21 cellular contexts compared by ENCODE assay signal in the genomic region with DNA sequence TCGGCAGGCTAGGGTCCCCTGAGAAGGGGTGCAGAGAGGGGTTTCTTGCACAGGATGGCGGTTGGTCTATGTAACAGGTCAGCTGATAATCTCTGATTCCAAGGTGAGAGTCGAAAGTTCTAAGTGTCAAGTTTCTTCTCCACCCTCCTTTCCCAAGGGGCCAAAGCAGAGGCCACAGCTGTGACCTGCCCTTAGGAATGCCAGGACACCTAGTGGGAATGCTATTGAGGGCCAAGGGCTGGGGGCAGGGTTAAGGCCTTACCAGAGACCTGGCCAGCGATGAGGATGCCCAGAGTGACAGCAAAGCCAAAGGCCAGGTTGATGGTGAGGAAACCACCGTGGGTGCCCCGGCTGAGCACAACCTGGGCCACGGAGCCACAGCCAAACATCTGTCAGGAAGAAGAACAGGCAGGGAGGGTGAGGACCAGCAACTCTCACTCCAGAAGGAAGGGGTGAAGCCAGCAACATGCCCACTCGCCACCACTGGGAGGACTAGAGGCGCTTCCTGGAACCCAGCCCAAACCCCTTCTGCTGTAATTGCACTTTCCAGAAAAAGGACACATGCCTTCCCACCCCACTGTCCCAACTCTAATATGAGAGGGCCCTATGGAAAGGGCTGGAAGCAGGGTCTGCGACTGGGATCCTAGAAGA. TPM values are rescaled to one million over a fixed set of nuclear protein-coding genes. Genes with fewer than 3 reads are reported as not detected.
DNase-seq lines count a peak whose midpoint lies in the region; ATAC-seq, FAIRE-seq and TF ChIP-seq lines count a peak whose summit lies in the region.
"Had no signal": no experiment of that assay in that cellular context is flagged by ENCODE, and none has a peak within 500 bp of the region (broad histone marks: within the 10 kb centered on the region; RNA-seq: fewer than 3 reads in every experiment).

No MANE protein-coding gene starts in this region.

- peaks cover 45% of the 10 kb centered on the region for H3K36me3 ChIP-seq in CD4-positive, CD25-positive, alpha-beta regulatory T cell (ENCODE audit: control insufficient read depth, insufficient read depth, low read length)
- no peaks in the 10 kb centered on the region for H3K36me3 ChIP-seq in GM12878 (ENCODE audit: control insufficient read depth in 2 of 2, insufficient read depth in 2 of 2, low read length in 1 of 2)
- H3K36me3 ChIP-seq in neuronal stem cell (replicated peaks in 1 of 2; ENCODE audit: control insufficient read depth in 2 of 2, insufficient read depth in 2 of 2, low read length in 2 of 2): no peaks in the 10 kb centered on the region
- H3K36me3 ChIP-seq: BLaER1, left ventricle myocardium inferior, sigmoid colon had no signal

- no peaks in the 10 kb centered on the region for H3K27me3 Mint-ChIP-seq in CD4-positive, CD25-positive, alpha-beta regulatory T cell

- no peak overlapping the region for H4K8ac ChIP-seq in neuronal stem cell (ENCODE audit: low read depth, low read length)

- POLR2A ChIA-PET in GM12878 (lab: Charles Lee): interaction anchor here (0.7 kb wide), 1 partner anchor 135 kb away, joined by 3 read pairs; no protein-coding TSS in a partner anchor

- SMC1A ChIA-PET in GM12878 (lab: Charles Lee; ENCODE audit: uncharacterized antibody, unreplicated experiment): interaction anchor here (1.2 kb wide), 1 partner anchor 39 kb away, joined by 3 read pairs; no protein-coding TSS in a partner anchor

- intact Hi-C loops in GM12878 (cut with micrococcal nuclease; ENCODE audit: unreplicated experiment): no loop called here
- intact Hi-C loops in head of caudate nucleus (cut with DNase I): no loop called here

- no peak for TF ChIP-seq POLR2A in GM12878 (IDR thresholded peaks at IDR 0.05; ENCODE audit: low read depth, low read length)

- DNase-seq in CD4-positive, CD25-positive, alpha-beta regulatory T cell: no peak
- DNase-seq in ELF-1 (ENCODE audit: low read depth, low spot score) (peak; percentile 23), GM12878 (ENCODE audit: low read depth, low spot score) (no peak), neuronal stem cell (ENCODE audit: low spot score) (no peak), head of caudate nucleus (no peak)
- DNase-seq: anterior cingulate cortex; Karpas-422; left ventricle myocardium inferior; NCI-H1417 treated with DMSO at 0.1 percent for 48 hours; NCI-H82; occipital lobe; sigmoid colon; stimulated activated CD4-positive, alpha-beta T cell treated with anti-CD3 and anti-CD28 coated beads, Interleukin-2, amount 100 ng/mL, for 48 hours; SW 1271 had no signal

- no peak overlapping the region for H3K9ac ChIP-seq in GM12878 (ENCODE audit: control insufficient read depth, insufficient read depth, low read length)
- H3K9ac ChIP-seq in neuronal stem cell (ENCODE audit: low read depth, low read length, poor library complexity): no peak overlapping the region
- H3K9ac ChIP-seq: BLaER1 had no signal

- H3K18ac ChIP-seq in neuronal stem cell (ENCODE audit: low read length): no peak overlapping the region

- peak overlapping the region; percentile 57 to 96 (median 78) for H3K4me3 Mint-ChIP-seq in CD4-positive, CD25-positive, alpha-beta regulatory T cell

- H4K91ac ChIP-seq in neuronal stem cell (ENCODE audit: low read depth, low read length, poor library complexity): no peak overlapping the region

- H3K36me3 Mint-ChIP-seq in CD4-positive, CD25-positive, alpha-beta regulatory T cell: peaks cover 33% of the 10 kb centered on the region

- no peaks in the 10 kb centered on the region for H3K79me1 ChIP-seq in neuronal stem cell (ENCODE audit: low read depth, low read length)

- H3K27me3 ChIP-seq in CD4-positive, CD25-positive, alpha-beta regulatory T cell (ENCODE audit: control insufficient read depth, insufficient read depth, low read length): no peaks in the 10 kb centered on the region
- H3K27me3 ChIP-seq in GM12878 (replicated peaks in 1 of 2; ENCODE audit: control insufficient read depth in 2 of 2, insufficient read depth in 2 of 2, low read length in 1 of 2) (peaks cover 1 to 5% of the 10 kb centered on the region in 2 experiments; a peak in 2 of 4 replicates), neuronal stem cell (ENCODE audit: control insufficient read depth in 3 of 3, insufficient read depth in 3 of 3, low read depth in 1 of 3, low read length in 3 of 3) (peaks cover 0 to 60% (median 21%) of the 10 kb centered on the region in 3 experiments)
- H3K27me3 ChIP-seq: BLaER1, sigmoid colon had no signal

- H3K9me3 ChIP-seq in CD4-positive, CD25-positive, alpha-beta regulatory T cell (ENCODE audit: control insufficient read depth in 2 of 2, low read length in 2 of 2): no peaks in the 10 kb centered on the region
- H3K9me3 ChIP-seq in GM12878 (replicated peaks; ENCODE audit: control insufficient read depth, insufficient read depth, low read length) (no peaks in the 10 kb centered on the region), neuronal stem cell (replicated peaks in 1 of 2; ENCODE audit: control insufficient read depth in 2 of 2, insufficient read depth in 1 of 2, low read depth in 1 of 2, low read length in 2 of 2) (peaks cover 0 to 2% of the 10 kb centered on the region in 2 donors)
- H3K9me3 ChIP-seq: BLaER1, left ventricle myocardium inferior, sigmoid colon had no signal

- peaks cover 0 to 1% (median 0%) of the 10 kb centered on the region in 7 donors for H3K9me3 Mint-ChIP-seq in CD4-positive, CD25-positive, alpha-beta regulatory T cell

- no TSS peak for BruUV-seq in GM12878 (replicated peaks; lab: Mats Ljungman, UMichigan)

- TF ChIP-seq CTCF in GM12878 (IDR thresholded peaks at IDR 0.05 in 2 of 3, conservative IDR thresholded peaks at IDR 0.05 in 1 of 3; ENCODE audit: control insufficient read depth in 2 of 3, extremely low read depth in 1 of 3, insufficient read depth in 1 of 3, low read depth in 3 of 3, low read length in 3 of 3): no peak

- H3K4me1 Mint-ChIP-seq in CD4-positive, CD25-positive, alpha-beta regulatory T cell: peaks cover 14 to 72% (median 31%) of the 10 kb centered on the region in 4 donors

- H3K14ac ChIP-seq in neuronal stem cell (ENCODE audit: low read length): no peak overlapping the region

- no peak overlapping the region for H3K4me3 ChIP-seq in CD4-positive, CD25-positive, alpha-beta regulatory T cell (ENCODE audit: low read depth, low read length)
- H3K4me3 ChIP-seq in GM12878 (no peak overlapping the region), neuronal stem cell (ENCODE audit: low read length in 2 of 2) (no peak overlapping the region)
- H3K4me3 ChIP-seq: BLaER1, sigmoid colon had no signal

- H3K4me1 ChIP-seq in CD4-positive, CD25-positive, alpha-beta regulatory T cell (ENCODE audit: control insufficient read depth, insufficient read depth, low read length, poor library complexity, severe bottlenecking): peaks cover 52% of the 10 kb centered on the region
- H3K4me1 ChIP-seq in GM12878 (ENCODE audit: control insufficient read depth, insufficient read depth, low read length) (peaks cover 31% of the 10 kb centered on the region), neuronal stem cell (ENCODE audit: control insufficient read depth in 2 of 2, insufficient read depth in 1 of 2, low read depth in 1 of 2, low read length in 2 of 2) (peaks cover 10 to 33% of the 10 kb centered on the region in 2 donors)

- H2BK12ac ChIP-seq in neuronal stem cell (ENCODE audit: low read length): no peak overlapping the region

- no peak for ATAC-seq in CD4-positive, CD25-positive, alpha-beta regulatory T cell (ENCODE audit: low read depth in 2 of 2)
- no peak for ATAC-seq in GM12878
- ATAC-seq in HG03460 (IDR thresholded peaks at IDR 0.05; ENCODE audit: unreplicated experiment): no peak
- ATAC-seq in HG03457 (IDR thresholded peaks at IDR 0.05; ENCODE audit: unreplicated experiment): no peak

- H2AFZ ChIP-seq in GM12878 (ENCODE audit: control insufficient read depth, low read depth, low read length): no peak overlapping the region
- H2AFZ ChIP-seq in neuronal stem cell (ENCODE audit: low read length): no peak overlapping the region

- peak overlapping the region; percentile 73 to 93 (median 76) for H3K27ac Mint-ChIP-seq in CD4-positive, CD25-positive, alpha-beta regulatory T cell

- H3K23ac ChIP-seq in neuronal stem cell (ENCODE audit: low read depth, low read length, poor library complexity): no peak overlapping the region

- H2AK5ac ChIP-seq in neuronal stem cell (ENCODE audit: low read depth, low read length): peak overlapping the region; percentile 26

- H2BK120ac ChIP-seq in neuronal stem cell (ENCODE audit: low read depth, low read length): no peak overlapping the region

- no peak for TF ChIP-seq EP300 in GM12878 (IDR thresholded peaks at IDR 0.05; ENCODE audit: borderline replicate concordance in 1 of 2, control insufficient read depth in 1 of 2, low read depth in 2 of 2, low read length in 2 of 2)

- H3K27ac ChIP-seq in CD4-positive, CD25-positive, alpha-beta regulatory T cell (ENCODE audit: insufficient read depth, low read length, poor library complexity, severe bottlenecking): peak overlapping the region; percentile 52
- H3K27ac ChIP-seq in GM12878 (ENCODE audit: control insufficient read depth, insufficient read depth) (no peak overlapping the region), neuronal stem cell (replicated peaks; ENCODE audit: low read length) (no peak overlapping the region)
- H3K27ac ChIP-seq: BLaER1, left ventricle myocardium inferior, sigmoid colon had no signal

- no peak overlapping the region for H3K4ac ChIP-seq in neuronal stem cell (ENCODE audit: low read length)

- no peak overlapping the region for H3K4me2 ChIP-seq in GM12878 (ENCODE audit: control insufficient read depth, insufficient read depth)
- H3K4me2 ChIP-seq in neuronal stem cell (ENCODE audit: insufficient read depth, low read length, poor library complexity, severe bottlenecking): no peak overlapping the region
- H3K4me2 ChIP-seq: BLaER1 had no signal

- no peak for FAIRE-seq in GM12878 (lab: Jason Lieb, UNC)
- FAIRE-seq: endothelial cell of umbilical vein, frontal cortex, H54 had no signal

- H4K20me1 ChIP-seq in GM12878 (ENCODE audit: control insufficient read depth, insufficient read depth): no peaks in the 10 kb centered on the region
- H4K20me1 ChIP-seq: BLaER1 had no signal

- no peaks in the 10 kb centered on the region for H3K79me2 ChIP-seq in GM12878 (ENCODE audit: control insufficient read depth, insufficient read depth, low read length)

- no peak overlapping the region for H2BK15ac ChIP-seq in neuronal stem cell (ENCODE audit: low read length)

- CTCF ChIA-PET in GM12878 (lab: Yijun Ruan, JAX): interaction anchor here (2.9 to 4.0 kb wide), 2 partner anchors 9 to 29 kb away, joined by 7 to 35 read pairs; no protein-coding TSS in a partner anchor

- RAD21 ChIA-PET in GM12878 (lab: Charles Lee; ENCODE audit: unreplicated experiment): no interaction called here

- 66% methylated on average over 10 of the region's 10 CpGs for WGBS in GM12878 (ENCODE audit: insufficient coverage, insufficient replicate concordance, low lambda C conversion rate, missing lambda C conversion rate)
- no CpG with 5 or more reads among the region's 10 CpGs for WGBS in neuronal stem cell (ENCODE audit: extremely low coverage in 2 of 2, insufficient read length in 2 of 2, insufficient replicate concordance in 1 of 2), 2 donors

- no peak overlapping the region for H2BK5ac ChIP-seq in neuronal stem cell (ENCODE audit: low read length)

- no peak for TF ChIP-seq RAD21 in GM12878 (IDR thresholded peaks at IDR 0.05; ENCODE audit: insufficient read depth, low read depth, low read length)

- in situ Hi-C loops in GM12878 (cut with MboI): no loop called here

RNA-seq across cellular contexts. Expression of a gene that starts 3.8 kb away (rescaled TPM):
- 140 TPM for total RNA-seq in CD4-positive, CD25-positive, alpha-beta regulatory T cell
- 100 to 1,000 TPM; 371 to 543 (median 391) TPM for polyA plus RNA-seq in CD4-positive, CD25-positive, alpha-beta regulatory T cell
- 0.47 and 0.92 TPM in 2 replicates for total RNA-seq in GM12878 (2013; cell fraction: nucleolus; rRNA removed)
- total RNA-seq in GM12878 (2014; rRNA removed) (3.1 and 6.5 TPM in 2 replicates), GM12878 (2014; rRNA removed; fragmentation: Illumina TruSeq; extraction: Trizol) (2.0 and 3.0 TPM in 2 replicates), GM12878 (2021) (3.4 and 4.8 TPM in 2 replicates)
- polyA plus RNA-seq in GM12878 (2011; ENCODE audit: low read depth): 2.6 TPM
- polyA plus RNA-seq in GM12878 (2011; rRNA removed) (4.1 and 5.5 TPM in 2 replicates), GM12878 (2014; fragmentation: Illumina TruSeq; extraction: Trizol) (0.95 and 2.6 TPM in 2 replicates), GM12878 (2014; fragmentation: Nextera tagmentation; extraction: Ambion mirVana) (under 1 TPM; 0.60 to 0.71 TPM), GM12878 (2014; rRNA removed) (4.2 and 6.9 TPM in 2 replicates), GM12878 (2016; fragmentation: Nextera tagmentation; extraction: Ambion mirVana) (10 to 100 TPM; 11.2 to 11.8 TPM)
- 10.2 and 11.0 TPM in 2 replicates for polyA plus RNA-seq in GM12878 (2011; cell fraction: cytosol; rRNA removed)
- 9.5 and 11.4 TPM in 2 replicates for polyA plus RNA-seq in GM12878 (2011; cell fraction: nucleus; rRNA removed)
- 1.8 and 4.9 TPM in 2 replicates for polyA plus RNA-seq in GM12878 (2012)
- 3.9 and 6.0 TPM in 2 replicates for polyA minus RNA-seq in GM12878 (2011; rRNA and poly(A)+ RNA removed)
- 6.7 and 7.4 TPM in 2 replicates for polyA minus RNA-seq in GM12878 (2011; cell fraction: cytosol; rRNA and poly(A)+ RNA removed)
- 1.4 and 2.3 TPM in 2 replicates for polyA minus RNA-seq in GM12878 (2011; cell fraction: nucleus; rRNA and poly(A)+ RNA removed)
- 0.96 TPM for polyA plus RNA-seq in neuronal stem cell (2013, experiment 1 of 2)
- polyA plus RNA-seq in neuronal stem cell (2013, experiment 2 of 2): 1.1 TPM
- total RNA-seq: frontal cortex, occipital lobe had no signal

RNA-seq across cellular contexts. Expression of a gene that starts 30.1 kb away (rescaled TPM):
- total RNA-seq in CD4-positive, CD25-positive, alpha-beta regulatory T cell: 29.4 TPM
- polyA plus RNA-seq in CD4-positive, CD25-positive, alpha-beta regulatory T cell: 10 to 100 TPM; 13.4 to 20.5 (median 14.0) TPM
- 41.2 and 42.0 TPM in 2 replicates for total RNA-seq in GM12878 (2013; cell fraction: nucleolus; rRNA removed)
- total RNA-seq in GM12878 (2014; rRNA removed) (29.4 and 34.0 TPM in 2 replicates), GM12878 (2014; rRNA removed; fragmentation: Illumina TruSeq; extraction: Trizol) (18.8 and 20.7 TPM in 2 replicates), GM12878 (2021) (51.8 and 53.2 TPM in 2 replicates)
- polyA plus RNA-seq in GM12878 (2011; ENCODE audit: low read depth): 15.3 TPM
- polyA plus RNA-seq in GM12878 (2011; rRNA removed) (9.1 and 26.4 TPM in 2 replicates), GM12878 (2014; fragmentation: Illumina TruSeq; extraction: Trizol) (26.8 and 36.9 TPM in 2 replicates), GM12878 (2014; fragmentation: Nextera tagmentation; extraction: Ambion mirVana) (10 to 100 TPM in 1 of 2 experiments, 1 to 10 TPM in 1; 8.3 to 13.2 TPM), GM12878 (2014; rRNA removed) (32.2 and 40.1 TPM in 2 replicates), GM12878 (2016; fragmentation: Nextera tagmentation; extraction: Ambion mirVana) (10 to 100 TPM; 40.6 to 47.1 TPM)
- 24.6 and 24.9 TPM in 2 replicates for polyA plus RNA-seq in GM12878 (2011; cell fraction: cytosol; rRNA removed)
- polyA plus RNA-seq in GM12878 (2011; cell fraction: nucleus; rRNA removed): 51.7 and 61.5 TPM in 2 replicates
- polyA plus RNA-seq in GM12878 (2012): 16.0 and 17.8 TPM in 2 replicates
- 35.0 and 35.3 TPM in 2 replicates for polyA minus RNA-seq in GM12878 (2011; rRNA and poly(A)+ RNA removed)
- polyA minus RNA-seq in GM12878 (2011; cell fraction: cytosol; rRNA and poly(A)+ RNA removed): 13.2 and 16.1 TPM in 2 replicates
- polyA minus RNA-seq in GM12878 (2011; cell fraction: nucleus; rRNA and poly(A)+ RNA removed): 33.0 and 59.5 TPM in 2 replicates
- 10.4 TPM for polyA plus RNA-seq in neuronal stem cell (2013, experiment 1 of 2)
- 10.7 TPM for polyA plus RNA-seq in neuronal stem cell (2013, experiment 2 of 2)

RNA-seq across cellular contexts. Expression of a gene that starts 41.3 kb away (rescaled TPM):
- 0.47 TPM for total RNA-seq in CD4-positive, CD25-positive, alpha-beta regulatory T cell
- polyA plus RNA-seq in CD4-positive, CD25-positive, alpha-beta regulatory T cell: 1 to 10 TPM in 1 of 4 donors, under 1 TPM in 3; 0.15 to 1.0 (median 0.32) TPM
- total RNA-seq in GM12878 (2013; cell fraction: nucleolus; rRNA removed): 1.8 and 2.7 TPM in 2 replicates
- total RNA-seq in GM12878 (2014; rRNA removed) (not detected in 2 replicates), GM12878 (2014; rRNA removed; fragmentation: Illumina TruSeq; extraction: Trizol) (not detected in 2 replicates), GM12878 (2021) (not detected in 2 replicates)
- not detected for polyA plus RNA-seq in GM12878 (2011; ENCODE audit: low read depth)
- polyA plus RNA-seq in GM12878 (2011; rRNA removed) (0.04 and 0.06 TPM in 2 replicates), GM12878 (2014; fragmentation: Illumina TruSeq; extraction: Trizol) (not detected in 2 replicates), GM12878 (2014; fragmentation: Nextera tagmentation; extraction: Ambion mirVana) (under 1 TPM in 1 of 2 experiments, not detected in 1; 0.18 TPM), GM12878 (2014; rRNA removed) (0.04 TPM in 1 of 2 replicates, not detected in the other), GM12878 (2016; fragmentation: Nextera tagmentation; extraction: Ambion mirVana) (not detected)
- 0.08 and 0.10 TPM in 2 replicates for polyA plus RNA-seq in GM12878 (2011; cell fraction: cytosol; rRNA removed)
- 0.09 and 0.39 TPM in 2 replicates for polyA plus RNA-seq in GM12878 (2011; cell fraction: nucleus; rRNA removed)
- polyA plus RNA-seq in GM12878 (2012): not detected in 2 replicates
- polyA minus RNA-seq in GM12878 (2011; rRNA and poly(A)+ RNA removed): not detected in 2 replicates
- not detected in 2 replicates for polyA minus RNA-seq in GM12878 (2011; cell fraction: cytosol; rRNA and poly(A)+ RNA removed)
- 0.48 and 0.77 TPM in 2 replicates for polyA minus RNA-seq in GM12878 (2011; cell fraction: nucleus; rRNA and poly(A)+ RNA removed)
- polyA plus RNA-seq in neuronal stem cell (2013, experiment 1 of 2): not detected
- not detected for polyA plus RNA-seq in neuronal stem cell (2013, experiment 2 of 2)
- total RNA-seq: activated CD8-positive, alpha-beta memory T cell treated with anti-CD3 and anti-CD28 coated beads for 36 hours; frontal cortex; occipital lobe had no signal
- polyA plus RNA-seq: endothelial cell of umbilical vein had no signal

Comparison
In these comparisons a context has a peak if more than half of its experiments do, and no peak if none do; other contexts are left out.
1. RNA of a gene that starts 3.8 kb away (total RNA-seq): 140 TPM in CD4-positive, CD25-positive, alpha-beta regulatory T cell (single experiment); 0.47 to 6.5 TPM in GM12878; every median in the first group is over 10 times any median in the second.